ENCODE assay signal across 16 cellular contexts in genomic region chrX:94216738-94217137, GRCh38.
A peak's percentile ranks its signal among the peaks of the same experiment; 100 is the strongest.
DNase-seq lines count a peak whose midpoint lies in the region; ATAC-seq and TF ChIP-seq lines count a peak whose summit lies in the region.
"Had no signal": no experiment of that assay in that cellular context is flagged by ENCODE, and none has a peak within 500 bp of the region (broad histone marks: within the 10 kb centered on the region; RNA-seq: fewer than 3 reads in every experiment).

No MANE protein-coding gene starts in this region.

- H3K36me3 ChIP-seq in iPS-18a (ENCODE audit: control insufficient read depth, low read depth, low read length): no peaks in the 10 kb centered on the region
- H3K36me3 ChIP-seq in neural cell (ENCODE audit: insufficient read depth, low read length): no peaks in the 10 kb centered on the region
- H3K36me3 ChIP-seq: BLaER1 treated with 17β-estradiol and CSF1 and Interleukin-3, amounts not matched to agents 10 nM and 100 nM had no signal

- peak overlapping the region; percentile 50 for H3K4me2 ChIP-seq in H9 (ENCODE audit: insufficient read depth, insufficient read length, low read length)
- no peak overlapping the region for H3K4me2 ChIP-seq in neural cell (ENCODE audit: low read length)
- H3K4me2 ChIP-seq: BLaER1 treated with 17β-estradiol and CSF1 and Interleukin-3, amounts not matched to agents 10 nM and 100 nM had no signal

- H2AFZ ChIP-seq in H9 (ENCODE audit: low read length) (no peak overlapping the region), neural cell (ENCODE audit: low read depth, low read length) (no peak overlapping the region)

- H3K36me3 Mint-ChIP-seq in H9 (ENCODE audit: insufficient read depth in 1 of 3, low read depth in 3 of 3) (peaks cover 6 to 7% (median 7%) of the 10 kb centered on the region in 3 experiments; a peak in 6 of 7 replicates), WTC11 (peaks cover 4% of the 10 kb centered on the region)
- H3K36me3 Mint-ChIP-seq: CD4-positive, CD25-positive, alpha-beta regulatory T cell; IgD-negative memory B cell had no signal

- ATAC-seq in WTC11 (peak; percentile 86), GM21619 (IDR thresholded peaks at IDR 0.05; ENCODE audit: unreplicated experiment) (no peak), GM18517 (IDR thresholded peaks at IDR 0.05; ENCODE audit: unreplicated experiment) (no peak)

- H4K20me1 ChIP-seq in H9 (ENCODE audit: control insufficient read depth, insufficient read depth, insufficient read length): no peaks in the 10 kb centered on the region
- H4K20me1 ChIP-seq in neural cell (ENCODE audit: insufficient read depth): no peaks in the 10 kb centered on the region
- H4K20me1 ChIP-seq: BLaER1 treated with 17β-estradiol and CSF1 and Interleukin-3, amounts not matched to agents 10 nM and 100 nM had no signal

- H3K4me1 Mint-ChIP-seq in H9 (peaks cover 27 to 30% of the 10 kb centered on the region in 2 experiments), WTC11 (peaks cover 28% of the 10 kb centered on the region)
- H3K4me1 Mint-ChIP-seq: CD4-positive, CD25-positive, alpha-beta regulatory T cell; IgD-negative memory B cell had no signal

- TF ChIP-seq RAD21 in neural cell (conservative IDR thresholded peaks at IDR 0.05): no peak

- H3K23me2 ChIP-seq in H9 (ENCODE audit: insufficient read length, low read depth, low read length, poor library complexity, severe bottlenecking): no peaks in the 10 kb centered on the region

- peak overlapping the region; percentile 20 for H3K4me3 ChIP-seq in iPS-18a (ENCODE audit: low read length)
- H3K4me3 ChIP-seq in neural cell (ENCODE audit: low read length): no peak overlapping the region
- H3K4me3 ChIP-seq: BLaER1 treated with 17β-estradiol and CSF1 and Interleukin-3, amounts not matched to agents 10 nM and 100 nM had no signal

- WGBS in H9 (ENCODE audit: extremely low coverage, insufficient read length, low lambda C conversion rate): no CpG with 5 or more reads among the region's 1 CpG

- no peak overlapping the region for H3K18ac ChIP-seq in H9 (ENCODE audit: insufficient read length, low read depth, low read length)

- no peak overlapping the region for H3K23ac ChIP-seq in H9 (ENCODE audit: insufficient read length, low read depth, low read length)

- no peaks in the 10 kb centered on the region for H3F3A ChIP-seq in neural cell (ENCODE audit: insufficient read depth, low read length, poor library complexity, severe bottlenecking)

- H3K79me2 ChIP-seq in H9 (ENCODE audit: insufficient read depth, low read length): no peaks in the 10 kb centered on the region
- H3K79me2 ChIP-seq in neural cell (replicated peaks; ENCODE audit: insufficient read depth, low read length): no peaks in the 10 kb centered on the region

- H4K5ac ChIP-seq in H9 (ENCODE audit: insufficient read length, low read depth, low read length): no peak overlapping the region

- peaks cover 2% of the 10 kb centered on the region in 2 experiments; a peak in 4 of 5 replicates for H3K9me3 Mint-ChIP-seq in H9
- H3K9me3 Mint-ChIP-seq in WTC11: no peaks in the 10 kb centered on the region
- H3K9me3 Mint-ChIP-seq: IgD-negative memory B cell had no signal

- H3K79me1 ChIP-seq in H9 (ENCODE audit: insufficient read depth, low read depth, low read length, poor library complexity, severe bottlenecking): no peaks in the 10 kb centered on the region

- H3K27ac Mint-ChIP-seq in H9 (peak overlapping the region in 2 of 3 experiments; percentile 30 to 59; a peak in 3 of 7 replicates), WTC11 (no peak overlapping the region)
- H3K27ac Mint-ChIP-seq: CD4-positive, CD25-positive, alpha-beta regulatory T cell; IgD-negative memory B cell had no signal

- H3K9me2 ChIP-seq in neural cell (ENCODE audit: insufficient read depth, low read length): no peaks in the 10 kb centered on the region

- H3K27ac ChIP-seq in H9 (ENCODE audit: insufficient read length, low read depth, low read length) (peak overlapping the region; percentile 63), iPS-18a (ENCODE audit: low read length) (no peak overlapping the region), neural cell (ENCODE audit: low read length) (peak overlapping the region; percentile 20)
- H3K27ac ChIP-seq: BLaER1 treated with 17β-estradiol and CSF1 and Interleukin-3, amounts not matched to agents 10 nM and 100 nM; HL-60 had no signal

- H2BK20ac ChIP-seq in H9 (ENCODE audit: low read depth, low read length, poor library complexity, severe bottlenecking): no peak overlapping the region

- H3K4ac ChIP-seq in H9 (ENCODE audit: low read depth, low read length): no peak overlapping the region

- no peak overlapping the region for H2BK15ac ChIP-seq in H9 (ENCODE audit: low read depth, low read length)

- no peak overlapping the region for H2AK5ac ChIP-seq in H9 (ENCODE audit: insufficient read length, low read length)

- no peak for TF ChIP-seq EP300 in neural cell (conservative IDR thresholded peaks at IDR 0.05; ENCODE audit: poor library complexity, severe bottlenecking)

- no peak overlapping the region for H2BK12ac ChIP-seq in H9 (ENCODE audit: insufficient read length, low read depth, low read length)

- POLR2A ChIA-PET in WTC11 (lab: Charles Lee): interaction anchor here (0.6 kb wide), 1 partner anchor 270 kb away, joined by 3 read pairs; no protein-coding TSS in a partner anchor

- H3K27me3 ChIP-seq in H9 (ENCODE audit: insufficient read depth, low read length) (no peaks in the 10 kb centered on the region), iPS-18a (ENCODE audit: control insufficient read depth, insufficient read depth, low read length) (no peaks in the 10 kb centered on the region), neural cell (ENCODE audit: insufficient read depth, low read depth, low read length) (no peaks in the 10 kb centered on the region)

- no peak overlapping the region for H4K91ac ChIP-seq in H9 (ENCODE audit: insufficient read length, low read depth, low read length)

- H3K4me1 ChIP-seq in H9 (ENCODE audit: insufficient read depth, low read length) (no peaks in the 10 kb centered on the region; the same call in 1 of the 2 replicates), iPS-18a (ENCODE audit: control insufficient read depth, low read depth, low read length) (peaks cover 21% of the 10 kb centered on the region)
- H3K4me1 ChIP-seq: BLaER1 treated with 17β-estradiol and CSF1 and Interleukin-3, amounts not matched to agents 10 nM and 100 nM had no signal

- H3K9me3 ChIP-seq in H9 (ENCODE audit: control insufficient read depth, low read depth, low read length) (peaks cover 4% of the 10 kb centered on the region), iPS-18a (ENCODE audit: control insufficient read depth, low read depth, low read length) (peaks cover 7% of the 10 kb centered on the region), neural cell (ENCODE audit: low read length) (no peaks in the 10 kb centered on the region)
- H3K9me3 ChIP-seq: BLaER1 treated with 17β-estradiol and CSF1 and Interleukin-3, amounts not matched to agents 10 nM and 100 nM had no signal

- H3K27me3 Mint-ChIP-seq in H9 (ENCODE audit: low read depth) (no peaks in the 10 kb centered on the region), WTC11 (ENCODE audit: low read depth) (no peaks in the 10 kb centered on the region; the same call in 1 of the 2 replicates)
- H3K27me3 Mint-ChIP-seq: CD4-positive, CD25-positive, alpha-beta regulatory T cell; IgD-negative memory B cell had no signal

- no peak overlapping the region for H2BK5ac ChIP-seq in H9 (ENCODE audit: insufficient read length, low read length)

- CTCF ChIA-PET in WTC11 (lab: Charles Lee): no interaction called here

- H3K9ac ChIP-seq in H9 (ENCODE audit: extremely low read depth, insufficient read length, low read length) (no peak overlapping the region), iPS-18a (ENCODE audit: low read length) (no peak overlapping the region), neural cell (ENCODE audit: low read length) (no peak overlapping the region)
- H3K9ac ChIP-seq: BLaER1 treated with 17β-estradiol and CSF1 and Interleukin-3, amounts not matched to agents 10 nM and 100 nM had no signal

- H2BK120ac ChIP-seq in H9 (ENCODE audit: low read depth, low read length, poor library complexity, severe bottlenecking): no peak overlapping the region

- DNase-seq in H9 (no peak), WTC11 (ENCODE audit: low spot score) (no peak), EL (no peak)
- DNase-seq: ACHN; CD4-positive, CD25-positive, alpha-beta regulatory T cell; DMS79; GDM1; GOT3; KG1 had no signal

- no peak overlapping the region; a peak in 1 of 5 replicates for H3K4me3 Mint-ChIP-seq in H9
- H3K4me3 Mint-ChIP-seq in WTC11: no peak overlapping the region
- H3K4me3 Mint-ChIP-seq: CD4-positive, CD25-positive, alpha-beta regulatory T cell; IgD-negative memory B cell had no signal

- H3K14ac ChIP-seq in H9 (ENCODE audit: insufficient read depth, low read length): no peak overlapping the region

- no peak overlapping the region for H4K8ac ChIP-seq in H9 (replicated peaks; ENCODE audit: insufficient read length, low read depth, low read length)

- no peak overlapping the region for H3K56ac ChIP-seq in H9 (ENCODE audit: insufficient read length, low read depth, low read length)

- H3T11ph ChIP-seq in H9 (ENCODE audit: low read length): no peak overlapping the region

- TF ChIP-seq CTCF in H9 (conservative IDR thresholded peaks at IDR 0.05): no peak
- TF ChIP-seq CTCF in WTC11 (IDR thresholded peaks at IDR 0.05): no peak
- no peak for TF ChIP-seq CTCF in neural cell (IDR thresholded peaks at IDR 0.05; ENCODE audit: poor library complexity, severe bottlenecking)

TF ChIP-seq in WTC11, 78 proteins besides CTCF, POLR2A, EP300 and RAD21 (continues in another document):
- TF ChIP-seq JAZF1 (CRISPR knock-in tag; IDR thresholded peaks at IDR 0.05): no peak

TF ChIP-seq in neural cell, 6 proteins besides CTCF, POLR2A, EP300 and RAD21 (continues in another document):
- TF ChIP-seq EZH2 (IDR thresholded peaks at IDR 0.05; ENCODE audit: borderline replicate concordance, insufficient read depth, low read length, poor library complexity, severe bottlenecking): no peak
- TF ChIP-seq MXI1 (conservative IDR thresholded peaks at IDR 0.05; ENCODE audit: poor library complexity, severe bottlenecking): no peak
- no peak for TF ChIP-seq TAF1 (IDR thresholded peaks at IDR 0.05; ENCODE audit: low read depth)
- no peak for TF ChIP-seq SMC3 (conservative IDR thresholded peaks at IDR 0.05; ENCODE audit: poor library complexity)
